Comparison of ENCODE assay signal across 13 cellular contexts in genomic region chr3:131231710-131232348, GRCh38.
DNase-seq lines count a peak whose midpoint lies in the region; ATAC-seq and TF ChIP-seq lines count a peak whose summit lies in the region.
"Had no signal": no experiment of that assay in that cellular context is flagged by ENCODE, and none has a peak within 500 bp of the region (broad histone marks: within the 10 kb centered on the region; RNA-seq: fewer than 3 reads in every experiment).

No MANE protein-coding gene starts in this region.

- intact Hi-C loops in left colon (cut with DNase I, micrococcal nuclease) (no loop called here), esophagus muscularis mucosa (cut with DNase I) (no loop called here)

- no peaks in the 10 kb centered on the region for H3K4me1 Mint-ChIP-seq in chondrocyte (ENCODE audit: low read depth)
- H3K4me1 Mint-ChIP-seq: CD4-positive, CD25-positive, alpha-beta regulatory T cell; memory B cell had no signal

- ATAC-seq in HG03378 (IDR thresholded peaks at IDR 0.05; ENCODE audit: unreplicated experiment) (no peak), left colon (no peak)
- ATAC-seq: activated CD4-positive, CD25-positive, alpha-beta regulatory T cell treated with anti-CD3 and anti-CD28 coated beads, Interleukin-2, amount 50 U/mL, for 24 hours; upper lobe of right lung had no signal

- DNase-seq in A172 (ENCODE audit: low spot score) (peak; percentile 41), EH (ENCODE audit: low read depth) (peak; percentile 40), NCI-H187 (lab: John Stamatoyannopoulos, UW) (peak; percentile 42 to 44), chondrocyte (ENCODE audit: low spot score) (no peak), dedifferentiated amniotic fluid mesenchymal stem cell (ENCODE audit: extremely low spot score) (no peak), left colon (no peak), esophagus muscularis mucosa (ENCODE audit: extremely low spot score) (no peak)
- DNase-seq: CD4-positive, CD25-positive, alpha-beta regulatory T cell; KG1; upper lobe of right lung had no signal

- H3K4me3 Mint-ChIP-seq in chondrocyte (ENCODE audit: unreplicated experiment), result no peak overlapping the region
- H3K4me3 Mint-ChIP-seq: CD4-positive, CD25-positive, alpha-beta regulatory T cell; memory B cell had no signal

- H3K27me3 ChIP-seq in esophagus muscularis mucosa, result no peaks in the 10 kb centered on the region
- H3K27me3 ChIP-seq: upper lobe of right lung had no signal

- H3K36me3 Mint-ChIP-seq in chondrocyte (ENCODE audit: low read depth), result peaks cover 1% of the 10 kb centered on the region

- TF ChIP-seq CTCF in chondrocyte (IDR thresholded peaks at IDR 0.05) (peak; percentile 46), esophagus muscularis mucosa (IDR thresholded peaks at IDR 0.05) (no peak)

- H3K27ac ChIP-seq in esophagus muscularis mucosa (replicated peaks in 1 of 4), result no peak overlapping the region
- H3K27ac ChIP-seq: upper lobe of right lung had no signal

- peaks cover 0 to 8% (median 0%) of the 10 kb centered on the region in 4 donors for H3K36me3 ChIP-seq in esophagus muscularis mucosa
- H3K36me3 ChIP-seq: upper lobe of right lung had no signal

- TF ChIP-seq EP300 in esophagus muscularis mucosa (IDR thresholded peaks at IDR 0.05), result no peak

- WGBS in esophagus muscularis mucosa, result 89% methylated on average over 3 of the region's 3 CpGs

- no peak overlapping the region for H3K27ac Mint-ChIP-seq in chondrocyte (ENCODE audit: unreplicated experiment)
- H3K27ac Mint-ChIP-seq: CD4-positive, CD25-positive, alpha-beta regulatory T cell; memory B cell had no signal

- no peaks in the 10 kb centered on the region for H3K4me1 ChIP-seq in esophagus muscularis mucosa
- H3K4me1 ChIP-seq: upper lobe of right lung had no signal

- no peaks in the 10 kb centered on the region for H3K9me3 Mint-ChIP-seq in chondrocyte (ENCODE audit: low read depth)
- H3K9me3 Mint-ChIP-seq: CD4-positive, CD25-positive, alpha-beta regulatory T cell; memory B cell had no signal

- no peak for TF ChIP-seq POLR2A in esophagus muscularis mucosa (IDR thresholded peaks at IDR 0.05; ENCODE audit: low read depth)

- no peak overlapping the region for H3K4me3 ChIP-seq in esophagus muscularis mucosa
- H3K4me3 ChIP-seq: upper lobe of right lung had no signal

- no peaks in the 10 kb centered on the region for H3K9me3 ChIP-seq in esophagus muscularis mucosa
- H3K9me3 ChIP-seq: upper lobe of right lung had no signal

- no peaks in the 10 kb centered on the region for H3K27me3 Mint-ChIP-seq in chondrocyte (ENCODE audit: low read depth)
- H3K27me3 Mint-ChIP-seq: CD4-positive, CD25-positive, alpha-beta regulatory T cell had no signal

Comparison
In these comparisons a context has a peak if more than half of its experiments do, and no peak if none do; other contexts are left out.
1. DNase-seq: peak in A172 (single experiment), EH (single experiment) and NCI-H187 (2 of 2); none in chondrocyte (single experiment), dedifferentiated amniotic fluid mesenchymal stem cell (single experiment), left colon (0 of 2) and esophagus muscularis mucosa (single experiment).